ENCODE assay signal across 9 cellular contexts in the genomic region with DNA sequence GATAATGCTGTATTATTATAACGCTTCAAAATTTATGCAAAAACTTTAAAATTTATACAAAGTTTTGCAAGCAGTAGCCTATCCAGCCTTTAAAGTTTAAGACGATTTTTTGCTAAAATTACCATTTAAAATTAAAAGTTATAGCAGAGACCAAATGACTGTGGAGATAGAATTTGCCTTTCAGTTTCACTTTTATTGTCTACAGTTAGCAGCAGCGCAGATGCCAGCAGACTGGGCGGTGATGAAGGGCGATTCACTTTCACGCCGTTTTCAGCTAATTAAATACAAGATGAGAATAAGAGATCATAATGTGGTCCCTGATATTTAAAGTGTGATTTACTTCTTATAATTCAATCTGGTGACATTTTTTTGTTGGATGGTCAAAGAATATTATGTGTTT.
DNase-seq lines count a peak whose midpoint lies in the region; ATAC-seq and TF ChIP-seq lines count a peak whose summit lies in the region.
"Had no signal": no experiment of that assay in that cellular context is flagged by ENCODE, and none has a peak within 500 bp of the region (broad histone marks: within the 10 kb centered on the region; RNA-seq: fewer than 3 reads in every experiment).

No MANE protein-coding gene starts in this region.

- no peak for TF ChIP-seq CTCF in esophagus squamous epithelium (IDR thresholded peaks at IDR 0.05)
- TF ChIP-seq CTCF in BE2C (IDR thresholded peaks at IDR 0.05; ENCODE audit: low read depth, low read length), result no peak
- TF ChIP-seq CTCF in uterus (IDR thresholded peaks at IDR 0.05), result no peak

- no peaks in the 10 kb centered on the region for H3K9me3 ChIP-seq in esophagus squamous epithelium
- H3K9me3 ChIP-seq in BE2C, result no peaks in the 10 kb centered on the region; the same call in 1 of the 2 replicates
- H3K9me3 ChIP-seq in uterus, result no peaks in the 10 kb centered on the region
- H3K9me3 ChIP-seq: HAP-1 had no signal

- no peaks in the 10 kb centered on the region for H3K4me1 ChIP-seq in esophagus squamous epithelium
- H3K4me1 ChIP-seq in BE2C, result no peaks in the 10 kb centered on the region
- no peaks in the 10 kb centered on the region for H3K4me1 ChIP-seq in uterus
- H3K4me1 ChIP-seq: HAP-1 had no signal

- ATAC-seq in GM21381 (IDR thresholded peaks at IDR 0.05; ENCODE audit: unreplicated experiment), result peak; percentile 91

- H3K27ac ChIP-seq in esophagus squamous epithelium, result no peak overlapping the region
- H3K27ac ChIP-seq in uterus, result no peak overlapping the region

- H3K27me3 ChIP-seq in esophagus squamous epithelium (no peaks in the 10 kb centered on the region), BE2C (no peaks in the 10 kb centered on the region), uterus (no peaks in the 10 kb centered on the region)

- 46 to 61% methylated on average over 7 of the region's 7 CpGs for WGBS in esophagus squamous epithelium, 2 donors

- H3K4me3 ChIP-seq in esophagus squamous epithelium, result peak overlapping the region in 3 of 4 donors; percentile 11 to 55 (median 29)
- H3K4me3 ChIP-seq in BE2C (ENCODE audit: low read depth, low read length), result no peak overlapping the region
- H3K4me3 ChIP-seq in uterus, result no peak overlapping the region
- H3K4me3 ChIP-seq: HAP-1 had no signal

- DNase-seq in DMS53 (lab: John Stamatoyannopoulos, UW) (peak; percentile 62), Kasumi-1 (lab: John Stamatoyannopoulos, UW) (peak; percentile 41 to 60), esophagus squamous epithelium (lab: John Stamatoyannopoulos, UW) (no peak), DMS153 treated with DMSO at 0.1 percent for 48 hours (lab: John Stamatoyannopoulos, UW; ENCODE audit: unreplicated experiment) (no peak), BE2C (no peak), HuH-7.5 (ENCODE audit: low spot score) (no peak), uterus (no peak)

- H3K36me3 ChIP-seq in esophagus squamous epithelium (no peaks in the 10 kb centered on the region), BE2C (no peaks in the 10 kb centered on the region), uterus (no peaks in the 10 kb centered on the region)
- H3K36me3 ChIP-seq: HAP-1 had no signal

- TF ChIP-seq POLR2A in esophagus squamous epithelium (IDR thresholded peaks at IDR 0.05) (no peak), uterus (IDR thresholded peaks at IDR 0.05) (no peak)

- intact Hi-C loops in esophagus squamous epithelium (cut with DNase I), result no loop called here
- intact Hi-C loops in uterus (cut with DNase I; ENCODE audit: low total_unique reads), result no loop called here

Comparison
In these comparisons a context has a peak if more than half of its experiments do, and no peak if none do; other contexts are left out.
1. DNase-seq: peak in DMS53 (single experiment) and Kasumi-1 (2 of 2); none in esophagus squamous epithelium (single experiment), DMS153 treated with DMSO at 0.1 percent for 48 hours (single experiment), BE2C (single experiment), HuH-7.5 (single experiment) and uterus (0 of 2).
2. H3K4me3 ChIP-seq: peak in esophagus squamous epithelium (3 of 4); none in BE2C (single experiment) and uterus (0 of 2).